8 cellular contexts compared by ENCODE assay signal in the genomic region with DNA sequence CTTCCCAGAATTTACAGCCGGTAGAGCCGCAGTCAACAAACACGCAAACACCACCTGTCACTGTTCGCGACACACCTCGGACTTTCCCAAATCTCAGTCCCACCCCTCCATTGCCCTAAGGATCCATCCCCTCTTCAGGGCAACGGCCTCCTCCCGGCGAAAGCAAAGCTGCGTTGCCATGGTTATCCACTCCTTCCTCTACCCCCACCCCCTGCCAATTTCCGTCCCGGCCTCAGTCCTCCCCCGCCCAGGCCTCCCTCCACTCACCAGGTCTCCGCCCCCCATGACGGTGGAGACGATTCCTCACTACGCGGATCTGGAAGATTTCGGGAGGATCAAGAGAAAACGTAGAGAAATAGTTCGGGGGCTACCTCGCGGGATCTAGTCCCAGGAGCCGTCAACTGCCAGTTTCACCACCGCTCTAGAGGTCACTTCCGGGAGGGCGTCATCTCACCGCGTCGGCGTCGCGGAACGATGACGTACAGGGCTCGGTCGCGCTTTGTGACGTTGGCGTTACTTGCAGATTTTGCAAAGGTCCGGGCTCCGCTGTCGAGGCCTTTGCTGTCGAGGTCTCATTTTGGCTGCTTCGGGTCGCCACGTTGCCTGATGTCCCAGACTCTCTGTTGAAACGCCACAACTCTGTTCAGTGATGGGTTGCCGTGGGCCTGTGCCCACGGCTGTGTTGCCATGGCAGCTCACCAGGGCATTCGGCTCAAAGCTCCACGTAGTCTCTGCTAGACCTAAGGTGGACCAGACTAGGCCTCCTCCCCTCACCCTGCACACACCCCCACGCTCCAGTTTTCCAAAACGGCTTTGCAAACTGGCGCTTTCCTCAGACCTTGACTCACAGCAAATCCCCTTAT. TPM values are rescaled to one million over a fixed set of nuclear protein-coding genes. Genes with fewer than 3 reads are reported as not detected.
A peak's percentile ranks its signal among the peaks of the same experiment; 100 is the strongest.
DNase-seq lines count a peak whose midpoint lies in the region; ATAC-seq and TF ChIP-seq lines count a peak whose summit lies in the region.

A gene (minus strand): TSS at position 423 of the 863 bp plus-strand sequence. CDS start 138 bp downstream, at position 285.

- peak; percentile 92 for TF ChIP-seq POLR2A in GM19099 (IDR thresholded peaks at IDR 0.05; ENCODE audit: extremely low read depth, insufficient read length, low read depth)

- H3K36me3 Mint-ChIP-seq in activated CD4-positive, alpha-beta T cell treated with anti-CD3 and anti-CD28 coated beads for 36 hours (ENCODE audit: low read depth): peaks cover 12% of the 10 kb centered on the region
- H3K36me3 Mint-ChIP-seq in chondrocyte (ENCODE audit: low read depth): peaks cover 9% of the 10 kb centered on the region

- H3K4me1 Mint-ChIP-seq in activated CD4-positive, alpha-beta T cell treated with anti-CD3 and anti-CD28 coated beads for 36 hours: peaks cover 27% of the 10 kb centered on the region
- H3K4me1 Mint-ChIP-seq in chondrocyte (ENCODE audit: low read depth): peaks cover 28% of the 10 kb centered on the region

- peak within 1 kb of the TSS; percentile 91 for H3K4me3 ChIP-seq in AG09309 (ENCODE audit: control insufficient read depth, low read depth, low read length)

- peak within 1 kb of the TSS; percentile 99 for H3K4me3 Mint-ChIP-seq in activated CD4-positive, alpha-beta T cell treated with anti-CD3 and anti-CD28 coated beads for 36 hours
- peak within 1 kb of the TSS; percentile 97 for H3K4me3 Mint-ChIP-seq in chondrocyte (ENCODE audit: unreplicated experiment)

- CTCF ChIA-PET in activated CD4-positive, alpha-beta T cell treated with anti-CD3 and anti-CD28 coated beads for 36 hours (lab: Charles Lee): interaction anchor here (0.7 to 1.2 kb wide), 4 partner anchors 8 to 266 kb away, joined by 3 to 5 read pairs (median 3); no protein-coding TSS in a partner anchor

- POLR2A ChIA-PET in activated CD4-positive, alpha-beta T cell treated with anti-CD3 and anti-CD28 coated beads for 36 hours (lab: Charles Lee): interaction anchor here (1.8 to 2.0 kb wide), 2 partner anchors 29 to 46 kb away, joined by 7 to 9 read pairs; a partner anchor contains a TSS

- TF ChIP-seq CTCF in AG09309 (IDR thresholded peaks at IDR 0.05; ENCODE audit: control insufficient read depth, insufficient read depth, low read depth, low read length, missing control alignments) (no peak), chondrocyte (IDR thresholded peaks at IDR 0.05) (no peak)

- intact Hi-C loops in activated CD4-positive, alpha-beta T cell treated with anti-CD3 and anti-CD28 coated beads for 36 hours (cut with DNase I, micrococcal nuclease): loop anchor here (1.0 to 2.0 kb wide), 9 partner anchors 26 to 1102 kb away; a partner anchor contains a TSS

- no peaks in the 10 kb centered on the region for H3K27me3 Mint-ChIP-seq in activated CD4-positive, alpha-beta T cell treated with anti-CD3 and anti-CD28 coated beads for 36 hours
- H3K27me3 Mint-ChIP-seq in chondrocyte (ENCODE audit: low read depth): no peaks in the 10 kb centered on the region

- DNase-seq in AG09309 (ENCODE audit: low read depth): peak; percentile 88
- peak; percentile 90 to 95 for DNase-seq in NCI-H524 (lab: John Stamatoyannopoulos, UW)
- DNase-seq in activated CD4-positive, alpha-beta T cell treated with anti-CD3 and anti-CD28 coated beads for 36 hours: peak; percentile 95
- DNase-seq in chondrocyte (ENCODE audit: low spot score): peak; percentile 97
- DNase-seq in kidney glomerular epithelial cell (lab: John Stamatoyannopoulos, UW): peak; percentile 88
- peak; percentile 85 to 89 for DNase-seq in stimulated activated CD4-positive, alpha-beta T cell treated with anti-CD3 and anti-CD28 coated beads, Interleukin-15, amount 100 ng/mL, for 48 hours (ENCODE audit: low read depth in 2 of 2)

- H3K27ac Mint-ChIP-seq in activated CD4-positive, alpha-beta T cell treated with anti-CD3 and anti-CD28 coated beads for 36 hours: peak within 1 kb of the TSS; percentile 99
- peak within 1 kb of the TSS; percentile 100 for H3K27ac Mint-ChIP-seq in chondrocyte (ENCODE audit: unreplicated experiment)

- H3K9me3 Mint-ChIP-seq in activated CD4-positive, alpha-beta T cell treated with anti-CD3 and anti-CD28 coated beads for 36 hours (ENCODE audit: low read depth): no peaks in the 10 kb centered on the region
- H3K9me3 Mint-ChIP-seq in chondrocyte (ENCODE audit: low read depth): no peaks in the 10 kb centered on the region

- peak; percentile 71 for ATAC-seq in HG03439 (IDR thresholded peaks at IDR 0.05; ENCODE audit: unreplicated experiment)
- peak; percentile 82 for ATAC-seq in activated CD4-positive, alpha-beta T cell treated with anti-CD3 and anti-CD28 coated beads for 36 hours

RNA-seq across cellular contexts. Expression of the gene that starts here (rescaled TPM):
- total RNA-seq in activated CD4-positive, alpha-beta T cell treated with anti-CD3 and anti-CD28 coated beads for 36 hours: 10 to 100 TPM; 23.3 to 24.0 TPM
- 8.3 to 13.5 TPM (median 11.8 TPM) in 3 replicates for total RNA-seq in chondrocyte

Comparison
In these comparisons a context has a peak if more than half of its experiments do, and no peak if none do; other contexts are left out.
1. Peak in every context shown above with its lines: DNase-seq, ATAC-seq and H3K4me3 ChIP-seq.